In the genomic region with DNA sequence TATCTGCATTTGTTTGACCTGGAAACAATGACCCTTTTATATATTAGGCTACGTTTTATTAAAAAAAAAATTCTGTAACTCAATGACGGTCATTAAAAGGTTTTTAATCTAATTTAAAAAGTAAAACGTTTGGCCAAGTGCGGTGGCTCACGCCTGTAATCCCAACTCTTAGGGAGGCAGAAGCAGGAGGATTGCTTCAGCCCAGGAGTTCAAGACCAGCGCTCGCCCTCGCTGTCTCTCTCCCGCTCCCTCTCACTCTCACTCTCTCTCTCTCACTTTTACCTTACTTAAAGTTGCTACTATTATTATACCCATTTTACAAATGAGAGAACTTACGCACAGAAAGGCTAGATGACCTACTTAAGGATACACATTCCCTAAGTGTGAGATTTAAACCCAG, we compare ENCODE assay signal across 8 cellular contexts. TPM values are rescaled to one million over a fixed set of nuclear protein-coding genes. Genes with fewer than 3 reads are reported as not detected.
DNase-seq lines count a peak whose midpoint lies in the region; ATAC-seq, FAIRE-seq and TF ChIP-seq lines count a peak whose summit lies in the region.

No MANE protein-coding gene starts in this region.

- TF ChIP-seq CTCF in heart left ventricle (IDR thresholded peaks at IDR 0.05) (no peak), astrocyte of the spinal cord (IDR thresholded peaks at IDR 0.05; ENCODE audit: low read depth, low read length) (no peak), upper lobe of right lung (IDR thresholded peaks at IDR 0.05) (no peak)

- H3K36me3 ChIP-seq in heart left ventricle (peaks cover 0 to 11% (median 8%) of the 10 kb centered on the region in 9 donors), mesenchymal stem cell (ENCODE audit: control insufficient read depth in 1 of 2, insufficient read depth in 2 of 2, low read depth in 1 of 2, low read length in 2 of 2) (peaks cover 0 to 9% of the 10 kb centered on the region in 2 experiments), upper lobe of right lung (peaks cover 6% of the 10 kb centered on the region)

- in situ Hi-C loops in astrocyte of the spinal cord (cut with HindIII; ENCODE audit: low sequenced_read_pairs): no loop called here

- ATAC-seq in heart left ventricle (no peak), left cardiac atrium (no peak), upper lobe of right lung (no peak)

- H3K4me3 ChIP-seq in heart left ventricle: peak overlapping the region; percentile 35 to 97 (median 91)
- peak overlapping the region; percentile 69 for H3K4me3 ChIP-seq in astrocyte of the spinal cord (ENCODE audit: low read depth, low read length)
- H3K4me3 ChIP-seq in mesenchymal stem cell (ENCODE audit: insufficient read depth in 1 of 2, low read depth in 1 of 2, low read length in 2 of 2): peak overlapping the region in 1 of 2 experiments; percentile 94
- peak overlapping the region; percentile 93 for H3K4me3 ChIP-seq in upper lobe of right lung

- TF ChIP-seq POLR2A in heart left ventricle (IDR thresholded peaks at IDR 0.05): no peak

- peaks cover 16% of the 10 kb centered on the region for H3K79me1 ChIP-seq in mesenchymal stem cell (replicated peaks; ENCODE audit: low read length, poor library complexity, severe bottlenecking)

- H4K91ac ChIP-seq in mesenchymal stem cell (ENCODE audit: low read length): no peak overlapping the region

- H2BK5ac ChIP-seq in mesenchymal stem cell (ENCODE audit: low read depth, low read length, poor library complexity, severe bottlenecking): no peak overlapping the region

- peak overlapping the region; percentile 96 for H3K9ac ChIP-seq in mesenchymal stem cell (ENCODE audit: low read length)

- no peak overlapping the region for H2BK12ac ChIP-seq in mesenchymal stem cell (ENCODE audit: low read length in 2 of 2)

- no peak overlapping the region for H3K18ac ChIP-seq in mesenchymal stem cell (ENCODE audit: low read depth in 1 of 2, low read length in 2 of 2)

- intact Hi-C loops in heart left ventricle (cut with DNase I): no loop called here
- intact Hi-C loops in left cardiac atrium (cut with DNase I): no loop called here
- intact Hi-C loops in upper lobe of right lung (cut with DNase I): no loop called here

- no peak overlapping the region for H2BK120ac ChIP-seq in mesenchymal stem cell (ENCODE audit: low read depth, low read length)

- H2AK5ac ChIP-seq in mesenchymal stem cell (ENCODE audit: low read length, severe bottlenecking): no peak overlapping the region

- no peaks in the 10 kb centered on the region for H3K9me3 ChIP-seq in heart left ventricle
- no peaks in the 10 kb centered on the region for H3K9me3 ChIP-seq in mesenchymal stem cell (ENCODE audit: control insufficient read depth, low read length)
- no peaks in the 10 kb centered on the region for H3K9me3 ChIP-seq in upper lobe of right lung

- H3K14ac ChIP-seq in mesenchymal stem cell (ENCODE audit: low read length in 2 of 2): no peak overlapping the region

- peak overlapping the region; percentile 39 for H2AFZ ChIP-seq in mesenchymal stem cell (ENCODE audit: low read depth, low read length)

- DNase-seq in heart left ventricle (no peak), left cardiac atrium (no peak), astrocyte of the spinal cord (ENCODE audit: low read depth, low spot score) (no peak), mesenchymal stem cell (no peak), upper lobe of right lung (no peak), frontal cortex (ENCODE audit: low spot score in 2 of 2) (no peak), RPMI8226 (no peak), NOMO-1 (lab: John Stamatoyannopoulos, UW; ENCODE audit: unreplicated experiment in 2 of 2) (no peak)

- H3K27me3 ChIP-seq in heart left ventricle (no peaks in the 10 kb centered on the region), mesenchymal stem cell (ENCODE audit: control insufficient read depth in 1 of 2, insufficient read depth in 1 of 2, low read length in 2 of 2) (no peaks in the 10 kb centered on the region), upper lobe of right lung (no peaks in the 10 kb centered on the region)

- H3K4ac ChIP-seq in mesenchymal stem cell (ENCODE audit: low read depth in 1 of 2, low read length in 2 of 2): no peak overlapping the region

- no peak overlapping the region for H3K23ac ChIP-seq in mesenchymal stem cell (ENCODE audit: low read length in 2 of 2)

- H2BK15ac ChIP-seq in mesenchymal stem cell (ENCODE audit: low read depth, poor library complexity, severe bottlenecking): no peak overlapping the region

- H4K8ac ChIP-seq in mesenchymal stem cell (ENCODE audit: low read length): peak overlapping the region; percentile 36

- H3K27ac ChIP-seq in heart left ventricle: peak overlapping the region in 10 of 12 donors; percentile 76 to 89 (median 84)
- H3K27ac ChIP-seq in mesenchymal stem cell (ENCODE audit: low read length, poor library complexity, severe bottlenecking): no peak overlapping the region
- H3K27ac ChIP-seq in upper lobe of right lung: peak overlapping the region; percentile 76

- peak overlapping the region; percentile 72 for H3K4me2 ChIP-seq in mesenchymal stem cell (ENCODE audit: low read length, poor library complexity, severe bottlenecking)

- FAIRE-seq in frontal cortex (lab: Jason Lieb, UNC): no peak

- peaks cover 0 to 23% (median 13%) of the 10 kb centered on the region in 12 donors for H3K4me1 ChIP-seq in heart left ventricle
- peaks cover 3% of the 10 kb centered on the region for H3K4me1 ChIP-seq in mesenchymal stem cell (ENCODE audit: control insufficient read depth, insufficient read depth, low read depth, low read length)
- peaks cover 12% of the 10 kb centered on the region for H3K4me1 ChIP-seq in upper lobe of right lung

- WGBS in heart left ventricle, 4 donors: 53 to 57% (median 56%) methylated on average over 10 of the region's 10 CpGs
- WGBS in mesenchymal stem cell: 48% methylated on average over 9 of the region's 10 CpGs

RNA-seq across cellular contexts. Expression of a gene that starts 0.8 kb away (rescaled TPM):
- total RNA-seq in heart left ventricle (10 to 100 TPM in 8 of 9 donors, 1 to 10 TPM in 1; 9.9 to 18.1 (median 15.5) TPM), left cardiac atrium (10 to 100 TPM; 11.2 to 11.8 TPM), upper lobe of right lung (17.5 TPM), frontal cortex (39.5 TPM)
- polyA plus RNA-seq in heart left ventricle: 10 to 100 TPM; 16.2 to 23.2 TPM
- 7.0 TPM for polyA plus RNA-seq in mesenchymal stem cell (2013, experiment 1 of 2)
- 8.4 TPM for polyA plus RNA-seq in mesenchymal stem cell (2013, experiment 2 of 2)
